ENCODE assay signal across 7 cellular contexts in the genomic region with DNA sequence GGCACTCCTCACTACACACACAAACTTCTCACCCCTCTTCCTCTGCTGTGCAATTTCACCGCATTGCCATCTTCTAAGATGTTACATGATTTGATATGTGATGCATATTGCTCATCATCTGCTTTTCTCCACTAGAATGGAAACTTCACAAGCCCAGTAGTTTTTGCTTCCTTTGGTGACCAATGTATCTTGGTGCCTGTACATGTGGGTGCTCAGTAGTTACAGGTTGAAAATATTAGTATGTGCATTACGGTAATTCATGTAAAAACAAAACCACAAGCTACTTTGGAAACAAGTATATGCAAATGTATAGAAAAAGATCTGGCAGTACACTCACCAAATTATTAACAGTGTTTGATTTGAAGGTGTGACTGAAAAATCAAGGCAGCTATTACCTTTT.
A peak's percentile ranks its signal among the peaks of the same experiment; 100 is the strongest.
DNase-seq lines count a peak whose midpoint lies in the region; ATAC-seq lines count a peak whose summit lies in the region.
"Not testable (repeated sequence)": the region's sequence is repeated elsewhere in the genome, so short reads cannot be mapped to it uniquely, and the experiment has no call there.

No MANE protein-coding gene starts in this region.

- not testable (repeated sequence) for DNase-seq in activated T-cell treated with anti-CD3 and anti-CD28 coated beads, Interleukin-2, amount 50 U/mL, for 72 hours

- H3K9me3 Mint-ChIP-seq in activated T-cell treated with anti-CD3 and anti-CD28 coated beads, Interleukin-2, amount 50 U/mL, for 72 hours = not testable (repeated sequence)

- H3K27me3 Mint-ChIP-seq in activated T-cell treated with anti-CD3 and anti-CD28 coated beads, Interleukin-2, amount 50 U/mL, for 72 hours (ENCODE audit: low read depth) = not testable (repeated sequence)

- peak overlapping the region; percentile 10 to 38 for H3K4me3 Mint-ChIP-seq in activated T-cell treated with anti-CD3 and anti-CD28 coated beads, Interleukin-2, amount 50 U/mL, for 72 hours

- ATAC-seq in GM18520 (IDR thresholded peaks at IDR 0.05; ENCODE audit: unreplicated experiment) (peak; percentile 77), GM19351 (IDR thresholded peaks at IDR 0.05; ENCODE audit: unreplicated experiment) (peak; percentile 50), GM21529 (IDR thresholded peaks at IDR 0.05; ENCODE audit: unreplicated experiment) (peak; percentile 43), HG02840 (IDR thresholded peaks at IDR 0.05; ENCODE audit: low FRiP score, unreplicated experiment) (peak; percentile 76), HG03095 (IDR thresholded peaks at IDR 0.05; ENCODE audit: unreplicated experiment) (peak; percentile 40), HG03460 (IDR thresholded peaks at IDR 0.05; ENCODE audit: unreplicated experiment) (peak; percentile 64)
- peak; percentile 73 to 87 for ATAC-seq in activated T-cell treated with anti-CD3 and anti-CD28 coated beads, Interleukin-2, amount 50 U/mL, for 72 hours (replicated peaks in 1 of 2)

- H3K4me1 Mint-ChIP-seq in activated T-cell treated with anti-CD3 and anti-CD28 coated beads, Interleukin-2, amount 50 U/mL, for 72 hours (ENCODE audit: low read depth) = peaks cover 27% of the 10 kb centered on the region

- not testable (repeated sequence) for H3K36me3 Mint-ChIP-seq in activated T-cell treated with anti-CD3 and anti-CD28 coated beads, Interleukin-2, amount 50 U/mL, for 72 hours (ENCODE audit: insufficient read depth in 2 of 2)

- not testable (repeated sequence) for H3K27ac Mint-ChIP-seq in activated T-cell treated with anti-CD3 and anti-CD28 coated beads, Interleukin-2, amount 50 U/mL, for 72 hours
